8 cellular contexts compared by ENCODE assay signal in genomic region chr11:85780780-85781519, GRCh38. TPM values are rescaled to one million over a fixed set of nuclear protein-coding genes. Genes with fewer than 3 reads are reported as not detected.
DNase-seq lines count a peak whose midpoint lies in the region; ATAC-seq, FAIRE-seq and TF ChIP-seq lines count a peak whose summit lies in the region.
"Not testable (repeated sequence)": the region's sequence is repeated elsewhere in the genome, so short reads cannot be mapped to it uniquely, and the experiment has no call there.

No MANE protein-coding gene starts in this region.

- H3K27ac Mint-ChIP-seq in CD4-positive, alpha-beta memory T cell, result peak overlapping the region in 6 of 7 donors; percentile 63 to 86 (median 78)
- H3K27ac Mint-ChIP-seq in T-cell (peak overlapping the region; percentile 37 to 80), natural killer cell (peak overlapping the region; percentile 73 to 82)
- H3K27ac Mint-ChIP-seq in activated CD4-positive, alpha-beta T cell treated with anti-CD3 and anti-CD28 coated beads, Interleukin-2, amount 10 ng/mL, durations not matched to agents 7 days and 5 days, result peak overlapping the region; percentile 42
- H3K27ac Mint-ChIP-seq in activated T-helper 1 cell treated with anti-CD3 and anti-CD28 coated beads, Interleukin-12 subunit alpha, Interleukin-12 subunit beta, Interleukin-2, Interleukin-4 antibody, amounts not matched to agents 30 ng/mL and 10 ng/mL and 1 ng/mL, durations not matched to agents 14 hours and 24 hours and 36 hours, result peak overlapping the region; percentile 64
- peak overlapping the region; percentile 87 for H3K27ac Mint-ChIP-seq in stimulated activated naive CD8-positive, alpha-beta T cell treated with anti-CD3 and anti-CD28 coated beads, Interleukin-15, Interleukin-2, amounts not matched to agents 100 ng/mL and 50 ng/mL, for 24 hours

- in situ Hi-C loops in GM12878 (cut with MboI), result not testable (repeated sequence)

- peaks cover 11% of the 10 kb centered on the region for H3K4me1 ChIP-seq in CD4-positive, alpha-beta memory T cell (ENCODE audit: insufficient read depth, low read length)
- H3K4me1 ChIP-seq in GM12878 (ENCODE audit: control insufficient read depth, insufficient read depth, low read length), result not testable (repeated sequence)

- RAD21 ChIA-PET in GM12878 (lab: Charles Lee; ENCODE audit: unreplicated experiment), result not testable (repeated sequence)

- H3K4me3 Mint-ChIP-seq in CD4-positive, alpha-beta memory T cell, result peak overlapping the region in 4 of 8 donors; percentile 11 to 47 (median 21)
- H3K4me3 Mint-ChIP-seq in T-cell; activated CD4-positive, alpha-beta T cell treated with anti-CD3 and anti-CD28 coated beads, Interleukin-2, amount 10 ng/mL, durations not matched to agents 7 days and 5 days; stimulated activated naive CD8-positive, alpha-beta T cell treated with anti-CD3 and anti-CD28 coated beads, Interleukin-15, Interleukin-2, amounts not matched to agents 100 ng/mL and 50 ng/mL, for 24 hours: not testable (repeated sequence)
- H3K4me3 Mint-ChIP-seq in activated T-helper 1 cell treated with anti-CD3 and anti-CD28 coated beads, Interleukin-12 subunit alpha, Interleukin-12 subunit beta, Interleukin-2, Interleukin-4 antibody, amounts not matched to agents 30 ng/mL and 10 ng/mL and 1 ng/mL, durations not matched to agents 14 hours and 24 hours and 36 hours, result peak overlapping the region; percentile 23
- peak overlapping the region; percentile 14 for H3K4me3 Mint-ChIP-seq in natural killer cell

- DNase-seq in CD4-positive, alpha-beta memory T cell, result peak in 2 of 5 donors; percentile 13 to 46
- DNase-seq in T-cell, result peak in 4 of 34 experiments; percentile 3 to 27 (median 12)
- not testable (repeated sequence) for DNase-seq in activated CD4-positive, alpha-beta T cell treated with anti-CD3 and anti-CD28 coated beads, Interleukin-2, amount 10 ng/mL, durations not matched to agents 7 days and 5 days; activated T-helper 1 cell treated with anti-CD3 and anti-CD28 coated beads, Interleukin-12 subunit alpha, Interleukin-12 subunit beta, Interleukin-2, Interleukin-4 antibody, amounts not matched to agents 30 ng/mL and 10 ng/mL and 1 ng/mL, durations not matched to agents 14 hours and 24 hours and 36 hours (ENCODE audit: low spot score); GM12878 (ENCODE audit: low read depth, low spot score); natural killer cell

- SMC1A ChIA-PET in GM12878 (lab: Charles Lee; ENCODE audit: uncharacterized antibody, unreplicated experiment), result interaction anchor here (1.0 kb wide), 1 partner anchor 132 kb away, joined by 3 read pairs; no protein-coding TSS in a partner anchor

- H3K9ac ChIP-seq in GM12878 (ENCODE audit: control insufficient read depth, insufficient read depth, low read length), result not testable (repeated sequence)

- not testable (repeated sequence) for H3K27me3 ChIP-seq in CD4-positive, alpha-beta memory T cell (ENCODE audit: insufficient read depth, low read length); GM12878 (replicated peaks in 1 of 2; ENCODE audit: control insufficient read depth in 2 of 2, insufficient read depth in 2 of 2, low read length in 1 of 2)

- ATAC-seq in HG03432 (IDR thresholded peaks at IDR 0.05; ENCODE audit: unreplicated experiment) (peak; percentile 55), T-cell (replicated peaks in 1 of 4) (peak in 2 of 4 experiments; percentile 50 to 70), GM12878 (peak; percentile 63), natural killer cell (peak; percentile 71 to 82 (median 71))

- H2AFZ ChIP-seq in GM12878 (ENCODE audit: control insufficient read depth, low read depth, low read length), result not testable (repeated sequence)

- H3K9me3 Mint-ChIP-seq in CD4-positive, alpha-beta memory T cell, result peaks cover 1 to 13% (median 7%) of the 10 kb centered on the region in 8 donors
- H3K9me3 Mint-ChIP-seq in T-cell; natural killer cell; stimulated activated naive CD8-positive, alpha-beta T cell treated with anti-CD3 and anti-CD28 coated beads, Interleukin-15, Interleukin-2, amounts not matched to agents 100 ng/mL and 50 ng/mL, for 24 hours: not testable (repeated sequence)
- peaks cover 15% of the 10 kb centered on the region for H3K9me3 Mint-ChIP-seq in activated CD4-positive, alpha-beta T cell treated with anti-CD3 and anti-CD28 coated beads, Interleukin-2, amount 10 ng/mL, durations not matched to agents 7 days and 5 days
- peaks cover 11% of the 10 kb centered on the region for H3K9me3 Mint-ChIP-seq in activated T-helper 1 cell treated with anti-CD3 and anti-CD28 coated beads, Interleukin-12 subunit alpha, Interleukin-12 subunit beta, Interleukin-2, Interleukin-4 antibody, amounts not matched to agents 30 ng/mL and 10 ng/mL and 1 ng/mL, durations not matched to agents 14 hours and 24 hours and 36 hours

- H3K36me3 Mint-ChIP-seq in CD4-positive, alpha-beta memory T cell, result peaks cover 3 to 26% of the 10 kb centered on the region in 2 donors
- H3K36me3 Mint-ChIP-seq in T-cell, result peaks cover 12% of the 10 kb centered on the region
- peaks cover 44% of the 10 kb centered on the region for H3K36me3 Mint-ChIP-seq in activated CD4-positive, alpha-beta T cell treated with anti-CD3 and anti-CD28 coated beads, Interleukin-2, amount 10 ng/mL, durations not matched to agents 7 days and 5 days (ENCODE audit: low read depth)
- H3K36me3 Mint-ChIP-seq in activated T-helper 1 cell treated with anti-CD3 and anti-CD28 coated beads, Interleukin-12 subunit alpha, Interleukin-12 subunit beta, Interleukin-2, Interleukin-4 antibody, amounts not matched to agents 30 ng/mL and 10 ng/mL and 1 ng/mL, durations not matched to agents 14 hours and 24 hours and 36 hours (ENCODE audit: low read depth), result peaks cover 49% of the 10 kb centered on the region
- not testable (repeated sequence) for H3K36me3 Mint-ChIP-seq in natural killer cell; stimulated activated naive CD8-positive, alpha-beta T cell treated with anti-CD3 and anti-CD28 coated beads, Interleukin-15, Interleukin-2, amounts not matched to agents 100 ng/mL and 50 ng/mL, for 24 hours (ENCODE audit: low read depth)

- peaks cover 12 to 59% (median 37%) of the 10 kb centered on the region in 4 donors for H3K4me1 Mint-ChIP-seq in CD4-positive, alpha-beta memory T cell
- H3K4me1 Mint-ChIP-seq in T-cell (peaks cover 43 to 60% (median 45%) of the 10 kb centered on the region in 3 donors), natural killer cell (peaks cover 75 to 76% of the 10 kb centered on the region in 2 donors)
- H3K4me1 Mint-ChIP-seq in activated CD4-positive, alpha-beta T cell treated with anti-CD3 and anti-CD28 coated beads, Interleukin-2, amount 10 ng/mL, durations not matched to agents 7 days and 5 days, result peaks cover 41% of the 10 kb centered on the region
- peaks cover 64% of the 10 kb centered on the region for H3K4me1 Mint-ChIP-seq in activated T-helper 1 cell treated with anti-CD3 and anti-CD28 coated beads, Interleukin-12 subunit alpha, Interleukin-12 subunit beta, Interleukin-2, Interleukin-4 antibody, amounts not matched to agents 30 ng/mL and 10 ng/mL and 1 ng/mL, durations not matched to agents 14 hours and 24 hours and 36 hours (ENCODE audit: low read depth)
- H3K4me1 Mint-ChIP-seq in stimulated activated naive CD8-positive, alpha-beta T cell treated with anti-CD3 and anti-CD28 coated beads, Interleukin-15, Interleukin-2, amounts not matched to agents 100 ng/mL and 50 ng/mL, for 24 hours (ENCODE audit: low read depth), result peaks cover 31% of the 10 kb centered on the region

- H3K27me3 Mint-ChIP-seq in CD4-positive, alpha-beta memory T cell; T-cell; activated CD4-positive, alpha-beta T cell treated with anti-CD3 and anti-CD28 coated beads, Interleukin-2, amount 10 ng/mL, durations not matched to agents 7 days and 5 days; activated T-helper 1 cell treated with anti-CD3 and anti-CD28 coated beads, Interleukin-12 subunit alpha, Interleukin-12 subunit beta, Interleukin-2, Interleukin-4 antibody, amounts not matched to agents 30 ng/mL and 10 ng/mL and 1 ng/mL, durations not matched to agents 14 hours and 24 hours and 36 hours (ENCODE audit: insufficient read depth); natural killer cell (ENCODE audit: low read depth in 2 of 2); stimulated activated naive CD8-positive, alpha-beta T cell treated with anti-CD3 and anti-CD28 coated beads, Interleukin-15, Interleukin-2, amounts not matched to agents 100 ng/mL and 50 ng/mL, for 24 hours: not testable (repeated sequence)

- 21% methylated on average over 3 of the region's 3 CpGs for WGBS in GM12878 (ENCODE audit: insufficient coverage, insufficient replicate concordance, low lambda C conversion rate, missing lambda C conversion rate)

- intact Hi-C loops in CD4-positive, alpha-beta memory T cell (cut with micrococcal nuclease); GM12878 (cut with micrococcal nuclease; ENCODE audit: unreplicated experiment): not testable (repeated sequence)
- intact Hi-C loops in activated T-helper 1 cell treated with anti-CD3 and anti-CD28 coated beads, Interleukin-12 subunit alpha, Interleukin-12 subunit beta, Interleukin-2, Interleukin-4 antibody, amounts not matched to agents 30 ng/mL and 10 ng/mL and 1 ng/mL, durations not matched to agents 14 hours and 24 hours and 36 hours (cut with micrococcal nuclease), result loop anchor here (1.0 kb wide), 3 partner anchors 13 to 47 kb away; no protein-coding TSS in a partner anchor
- intact Hi-C loops in natural killer cell (cut with micrococcal nuclease), result loop anchor here (2.0 kb wide), 1 partner anchor 28 kb away; no protein-coding TSS in a partner anchor

- H3K4me3 ChIP-seq in CD4-positive, alpha-beta memory T cell (ENCODE audit: low read length in 2 of 2); GM12878: not testable (repeated sequence)

- TF ChIP-seq EP300 in GM12878 (IDR thresholded peaks at IDR 0.05; ENCODE audit: borderline replicate concordance in 1 of 2, control insufficient read depth in 1 of 2, low read depth in 2 of 2, low read length in 2 of 2), result not testable (repeated sequence)

- TF ChIP-seq RAD21 in GM12878 (IDR thresholded peaks at IDR 0.05; ENCODE audit: insufficient read depth, low read depth, low read length), result not testable (repeated sequence)

- not testable (repeated sequence) for H3K36me3 ChIP-seq in CD4-positive, alpha-beta memory T cell (ENCODE audit: insufficient read depth, low read length); GM12878 (ENCODE audit: control insufficient read depth in 2 of 2, insufficient read depth in 2 of 2, low read length in 1 of 2)

- H3K79me2 ChIP-seq in GM12878 (ENCODE audit: control insufficient read depth, insufficient read depth, low read length), result not testable (repeated sequence)

- not testable (repeated sequence) for H3K4me2 ChIP-seq in GM12878 (ENCODE audit: control insufficient read depth, insufficient read depth)

- POLR2A ChIA-PET in CD4-positive, alpha-beta memory T cell (lab: Charles Lee; ENCODE audit: partially characterized antibody); activated CD4-positive, alpha-beta T cell treated with anti-CD3 and anti-CD28 coated beads, Interleukin-2, amount 10 ng/mL, durations not matched to agents 7 days and 5 days (lab: Charles Lee); GM12878 (lab: Charles Lee): not testable (repeated sequence)
- POLR2A ChIA-PET in T-cell (lab: Charles Lee), result interaction anchor here in 1 of 2 donors (0.6 kb wide), 1 partner anchor 26 kb away, joined by 3 read pairs; no protein-coding TSS in a partner anchor

- not testable (repeated sequence) for H4K20me1 ChIP-seq in GM12878 (ENCODE audit: control insufficient read depth, insufficient read depth)

- TF ChIP-seq POLR2A in GM12878 (IDR thresholded peaks at IDR 0.05; ENCODE audit: low read depth, low read length), result not testable (repeated sequence)

- not testable (repeated sequence) for H3K27ac ChIP-seq in CD4-positive, alpha-beta memory T cell (ENCODE audit: low read depth, low read length); GM12878 (ENCODE audit: control insufficient read depth, insufficient read depth)

- not testable (repeated sequence) for H3K9me3 ChIP-seq in CD4-positive, alpha-beta memory T cell (ENCODE audit: control insufficient read depth in 1 of 2, low read length in 2 of 2); GM12878 (replicated peaks; ENCODE audit: control insufficient read depth, insufficient read depth, low read length)

- FAIRE-seq in GM12878 (lab: Jason Lieb, UNC), result not testable (repeated sequence)

- CTCF ChIA-PET in CD4-positive, alpha-beta memory T cell (lab: Charles Lee; ENCODE audit: partially characterized antibody), result interaction anchor here (1.0 kb wide), 1 partner anchor 17 kb away, joined by 3 read pairs; no protein-coding TSS in a partner anchor
- CTCF ChIA-PET in T-cell (lab: Charles Lee), result interaction anchor here in 1 of 2 donors (0.5 to 0.6 kb wide), 2 partner anchors 48 to 81 kb away, joined by 4 to 6 read pairs; no protein-coding TSS in a partner anchor
- CTCF ChIA-PET in activated CD4-positive, alpha-beta T cell treated with anti-CD3 and anti-CD28 coated beads, Interleukin-2, amount 10 ng/mL, durations not matched to agents 7 days and 5 days (lab: Charles Lee), result interaction anchor here (0.7 to 1.6 kb wide), 2 partner anchors 13 to 26 kb away, joined by 3 to 5 read pairs; no protein-coding TSS in a partner anchor
- CTCF ChIA-PET in GM12878 (lab: Yijun Ruan, JAX), result interaction anchor here (1.2 kb wide), 1 partner anchor 8 kb away, joined by 3 read pairs; no protein-coding TSS in a partner anchor

- BruUV-seq in GM12878 (replicated peaks; lab: Mats Ljungman, UMichigan), result not testable (repeated sequence)

- TF ChIP-seq CTCF in GM12878 (IDR thresholded peaks at IDR 0.05 in 2 of 3, conservative IDR thresholded peaks at IDR 0.05 in 1 of 3; ENCODE audit: control insufficient read depth in 2 of 3, extremely low read depth in 1 of 3, insufficient read depth in 1 of 3, low read depth in 3 of 3, low read length in 3 of 3); natural killer cell (IDR thresholded peaks at IDR 0.05): not testable (repeated sequence)

RNA-seq across cellular contexts. Expression of gene SYTL2, which starts 30.0 kb away (rescaled TPM):
- total RNA-seq in CD4-positive, alpha-beta memory T cell, result 10 to 100 TPM; 35.5 to 35.7 TPM
- polyA plus RNA-seq in CD4-positive, alpha-beta memory T cell, result 10 to 100 TPM in 1 of 2 donors, 1 to 10 TPM in 1; 3.9 to 21.0 TPM
- total RNA-seq in T-cell, result 10 to 100 TPM; 19.8 to 85.4 (median 31.3) TPM
- total RNA-seq in activated CD4-positive, alpha-beta T cell treated with anti-CD3 and anti-CD28 coated beads, Interleukin-2, amount 10 ng/mL, durations not matched to agents 7 days and 5 days, result 10 to 100 TPM; 43.5 to 45.6 TPM
- 37.1 and 38.7 TPM in 2 replicates for total RNA-seq in activated T-helper 1 cell treated with anti-CD3 and anti-CD28 coated beads, Interleukin-12 subunit alpha, Interleukin-12 subunit beta, Interleukin-2, Interleukin-4 antibody, amounts not matched to agents 30 ng/mL and 10 ng/mL and 1 ng/mL, durations not matched to agents 14 hours and 24 hours and 36 hours
- 2.8 and 3.9 TPM in 2 replicates for total RNA-seq in GM12878 (2013; cell fraction: nucleolus; rRNA removed)
- total RNA-seq in GM12878 (2014; rRNA removed), result 0.11 and 0.56 TPM in 2 replicates
- 0.18 and 0.45 TPM in 2 replicates for total RNA-seq in GM12878 (2014; rRNA removed; fragmentation: Illumina TruSeq; extraction: Trizol)
- total RNA-seq in GM12878 (2021), result 0.31 and 0.40 TPM in 2 replicates
- polyA plus RNA-seq in GM12878 (2011; ENCODE audit: low read depth), result not detected
- 1.4 and 3.0 TPM in 2 replicates for polyA plus RNA-seq in GM12878 (2011; rRNA removed)
- 0.27 and 0.99 TPM in 2 replicates for polyA plus RNA-seq in GM12878 (2011; cell fraction: cytosol; rRNA removed)
- polyA plus RNA-seq in GM12878 (2011; cell fraction: nucleus; rRNA removed), result 2.8 and 3.3 TPM in 2 replicates
- polyA plus RNA-seq in GM12878 (2012), result 0.18 and 0.27 TPM in 2 replicates
- 0.13 and 0.78 TPM in 2 replicates for polyA plus RNA-seq in GM12878 (2014; fragmentation: Illumina TruSeq; extraction: Trizol)
- polyA plus RNA-seq in GM12878 (2014; fragmentation: Nextera tagmentation; extraction: Ambion mirVana), result under 1 TPM in 1 of 2 experiments, not detected in 1; 0.02 TPM
- polyA plus RNA-seq in GM12878 (2014; rRNA removed), result 0.23 and 0.32 TPM in 2 replicates
- under 1 TPM in 1 of 2 experiments, not detected in 1; 0.28 TPM for polyA plus RNA-seq in GM12878 (2016; fragmentation: Nextera tagmentation; extraction: Ambion mirVana)
- polyA minus RNA-seq in GM12878 (2011; rRNA and poly(A)+ RNA removed), result 1.0 and 1.6 TPM in 2 replicates
- polyA minus RNA-seq in GM12878 (2011; cell fraction: cytosol; rRNA and poly(A)+ RNA removed), result not detected in 2 replicates
- 1.3 and 2.6 TPM in 2 replicates for polyA minus RNA-seq in GM12878 (2011; cell fraction: nucleus; rRNA and poly(A)+ RNA removed)
- 100 to 1,000 TPM; 116 to 237 (median 143) TPM for total RNA-seq in natural killer cell
